Comparison of ENCODE assay signal across 20 cellular contexts in genomic region chr5:156693113-156693512, GRCh38.
DNase-seq lines count a peak whose midpoint lies in the region; ATAC-seq, FAIRE-seq and TF ChIP-seq lines count a peak whose summit lies in the region.
"Had no signal": no experiment of that assay in that cellular context is flagged by ENCODE, and none has a peak within 500 bp of the region (broad histone marks: within the 10 kb centered on the region; RNA-seq: fewer than 3 reads in every experiment).

No MANE protein-coding gene starts in this region.

- WGBS in hepatocyte (ENCODE audit: low lambda C conversion rate, missing lambda C conversion rate): 63% methylated on average over 1 of the region's 1 CpG
- 10 to 11% methylated on average over 1 of the region's 1 CpG for WGBS in pancreas, 2 donors
- no CpG with 5 or more reads among the region's 1 CpG for WGBS in trophoblast cell (ENCODE audit: extremely low coverage, insufficient coverage, insufficient read length)

- H3K4me3 ChIP-seq in hepatocyte (no peak overlapping the region), pancreas (no peak overlapping the region), trophoblast cell (ENCODE audit: low read depth, low read length) (no peak overlapping the region)

- H3K18ac ChIP-seq in trophoblast cell (ENCODE audit: low read length): no peak overlapping the region

- H4K91ac ChIP-seq in trophoblast cell (ENCODE audit: low read depth, low read length): no peak overlapping the region

- ATAC-seq in pancreas: peak; percentile 83 to 97 (median 92)
- ATAC-seq in HG02885 (IDR thresholded peaks at IDR 0.05; ENCODE audit: poor library complexity, unreplicated experiment): no peak

- no peak overlapping the region for H3K14ac ChIP-seq in trophoblast cell (ENCODE audit: low read length)

- H3K79me1 ChIP-seq in trophoblast cell (ENCODE audit: low read length): no peaks in the 10 kb centered on the region

- peaks cover 8% of the 10 kb centered on the region for H3K4me1 ChIP-seq in hepatocyte (ENCODE audit: insufficient read depth)
- H3K4me1 ChIP-seq in pancreas: peaks cover 0 to 13% (median 13%) of the 10 kb centered on the region in 3 donors
- H3K4me1 ChIP-seq in trophoblast cell (ENCODE audit: control insufficient read depth in 1 of 2, insufficient read depth in 2 of 2, low read length in 2 of 2): peaks cover 0 to 1% of the 10 kb centered on the region in 2 experiments
- H3K4me1 ChIP-seq: BE2C had no signal

- H3K9me3 ChIP-seq in hepatocyte (ENCODE audit: low read depth): no peaks in the 10 kb centered on the region
- no peaks in the 10 kb centered on the region for H3K9me3 ChIP-seq in pancreas
- H3K9me3 ChIP-seq in trophoblast cell (ENCODE audit: insufficient read depth, low read depth, low read length): no peaks in the 10 kb centered on the region
- H3K9me3 ChIP-seq: BE2C had no signal

- H2AK5ac ChIP-seq in trophoblast cell (ENCODE audit: low read length): no peak overlapping the region

- H3K23ac ChIP-seq in trophoblast cell (ENCODE audit: low read length): no peak overlapping the region

- H3K36me3 ChIP-seq in hepatocyte (replicated peaks; ENCODE audit: insufficient read depth, low read depth) (no peaks in the 10 kb centered on the region), pancreas (no peaks in the 10 kb centered on the region), trophoblast cell (ENCODE audit: control insufficient read depth in 1 of 2, insufficient read depth in 2 of 2, low read length in 2 of 2) (no peaks in the 10 kb centered on the region)
- H3K36me3 ChIP-seq: BE2C had no signal

- H3K27me3 ChIP-seq in hepatocyte: no peaks in the 10 kb centered on the region
- H3K27me3 ChIP-seq in pancreas: no peaks in the 10 kb centered on the region
- no peaks in the 10 kb centered on the region for H3K27me3 ChIP-seq in trophoblast cell (ENCODE audit: insufficient read depth, low read length)
- H3K27me3 ChIP-seq: BE2C had no signal

- peak overlapping the region; percentile 64 for H3K27ac ChIP-seq in hepatocyte
- H3K27ac ChIP-seq in pancreas: no peak overlapping the region
- no peak overlapping the region for H3K27ac ChIP-seq in trophoblast cell (ENCODE audit: low read depth, low read length)
- H3K27ac ChIP-seq: C4-2B had no signal

- H4K8ac ChIP-seq in trophoblast cell (ENCODE audit: low read depth, low read length): no peak overlapping the region

- no peak overlapping the region for H2BK5ac ChIP-seq in trophoblast cell (ENCODE audit: low read depth, low read length, poor library complexity)

- TF ChIP-seq CTCF in hepatocyte (IDR thresholded peaks at IDR 0.05; ENCODE audit: poor library complexity) (no peak), pancreas (IDR thresholded peaks at IDR 0.05) (no peak)

- H3K4me2 ChIP-seq in hepatocyte (peak overlapping the region; percentile 56), trophoblast cell (ENCODE audit: low read length) (no peak overlapping the region)

- no peaks in the 10 kb centered on the region for H3K79me2 ChIP-seq in hepatocyte
- H3K79me2 ChIP-seq in trophoblast cell (ENCODE audit: control insufficient read depth, insufficient read depth, low read length, poor library complexity): no peaks in the 10 kb centered on the region

- no peak overlapping the region for H3K9ac ChIP-seq in trophoblast cell (ENCODE audit: low read length)

- H3K4ac ChIP-seq in trophoblast cell (ENCODE audit: low read depth, low read length): no peak overlapping the region

- FAIRE-seq in pancreas (lab: Jason Lieb, UNC): no peak
- FAIRE-seq: A204.1, D721Med, GM19239, HTR-8/SVneo had no signal

- no peak overlapping the region for H4K12ac ChIP-seq in trophoblast cell (ENCODE audit: low read depth, low read length)

- no peak overlapping the region for H2BK120ac ChIP-seq in trophoblast cell (ENCODE audit: insufficient read depth, low read length, poor library complexity)

- no peaks in the 10 kb centered on the region for H3K9me2 ChIP-seq in hepatocyte (replicated peaks; ENCODE audit: insufficient read depth)

- DNase-seq in DMS53 treated with DMSO at 0.1 percent for 48 hours (lab: John Stamatoyannopoulos, UW; ENCODE audit: unreplicated experiment): peak; percentile 76
- DNase-seq in HuH-7.5 (ENCODE audit: low spot score): peak; percentile 7
- DNase-seq in hepatocyte (ENCODE audit: low spot score): peak; percentile 20
- DNase-seq in pancreas: no peak
- no peak for DNase-seq in foreskin melanocyte
- no peak for DNase-seq in stimulated activated CD4-positive, alpha-beta T cell treated with anti-CD3 and anti-CD28 coated beads, Interleukin-2, amount 100 ng/mL, for 24 hours
- DNase-seq in trophoblast cell: no peak
- DNase-seq: BE2C; CD4-positive, alpha-beta memory T cell; DMS153; GF-D8; GOT3; H9; KG1 had no signal

- no peak overlapping the region for H2BK12ac ChIP-seq in trophoblast cell (ENCODE audit: low read length)

- no peaks in the 10 kb centered on the region for H4K20me1 ChIP-seq in hepatocyte (ENCODE audit: insufficient read depth, poor library complexity, severe bottlenecking)

- intact Hi-C loops in pancreas (cut with DNase I): no loop called here

- no peak overlapping the region for H2AFZ ChIP-seq in hepatocyte
- no peak overlapping the region for H2AFZ ChIP-seq in trophoblast cell (ENCODE audit: insufficient read depth, low read length, poor library complexity)

Comparison
In these comparisons a context has a peak if more than half of its experiments do, and no peak if none do; other contexts are left out.
1. DNase-seq: peak in DMS53 treated with DMSO at 0.1 percent for 48 hours (single experiment), HuH-7.5 (single experiment) and hepatocyte (single experiment); none in pancreas (0 of 6), foreskin melanocyte (single experiment), stimulated activated CD4-positive, alpha-beta T cell treated with anti-CD3 and anti-CD28 coated beads, Interleukin-2, amount 100 ng/mL, for 24 hours (0 of 2) and trophoblast cell (0 of 2).